ENCODE assay signal across 17 cellular contexts in genomic region chr15:51181221-51181620, GRCh38.
DNase-seq lines count a peak whose midpoint lies in the region; ATAC-seq and TF ChIP-seq lines count a peak whose summit lies in the region.
"Had no signal": no experiment of that assay in that cellular context is flagged by ENCODE, and none has a peak within 500 bp of the region (broad histone marks: within the 10 kb centered on the region; RNA-seq: fewer than 3 reads in every experiment).

No MANE protein-coding gene starts in this region.

- no peak overlapping the region for H3K4me3 ChIP-seq in right cardiac atrium (ENCODE audit: low read length)
- H3K4me3 ChIP-seq in left ventricle myocardium inferior, result no peak overlapping the region
- H3K4me3 ChIP-seq in neuronal stem cell (ENCODE audit: low read length in 2 of 2), result no peak overlapping the region
- no peak overlapping the region for H3K4me3 ChIP-seq in psoas muscle
- H3K4me3 ChIP-seq: A549; BLaER1 treated with 17β-estradiol and CSF1 and Interleukin-3, amounts not matched to agents 10 nM and 100 nM had no signal

- peak overlapping the region; percentile 17 for H3K23ac ChIP-seq in neuronal stem cell (ENCODE audit: low read depth, low read length, poor library complexity)

- H3K9me3 ChIP-seq in right cardiac atrium (ENCODE audit: control insufficient read depth, low read length) (no peaks in the 10 kb centered on the region), left ventricle myocardium inferior (replicated peaks) (no peaks in the 10 kb centered on the region), neuronal stem cell (replicated peaks in 1 of 2; ENCODE audit: control insufficient read depth in 2 of 2, insufficient read depth in 1 of 2, low read depth in 1 of 2, low read length in 2 of 2) (no peaks in the 10 kb centered on the region), psoas muscle (no peaks in the 10 kb centered on the region)
- H3K9me3 ChIP-seq: A549; BLaER1 treated with 17β-estradiol and CSF1 and Interleukin-3, amounts not matched to agents 10 nM and 100 nM; Caco-2 had no signal

- intact Hi-C loops in right cardiac atrium (cut with DNase I), result no loop called here
- intact Hi-C loops in left ventricle myocardium inferior (cut with micrococcal nuclease), result no loop called here
- intact Hi-C loops in psoas muscle (cut with DNase I), result no loop called here

- 72% methylated on average over 3 of the region's 3 CpGs for WGBS in right cardiac atrium
- no CpG with 5 or more reads among the region's 3 CpGs for WGBS in neuronal stem cell (ENCODE audit: extremely low coverage in 2 of 2, insufficient read length in 2 of 2, insufficient replicate concordance in 1 of 2), 2 donors
- WGBS in psoas muscle, 3 donors, result 63 to 72% (median 65%) methylated on average over 3 of the region's 3 CpGs

- ATAC-seq in right cardiac atrium (no peak), psoas muscle (no peak), HG03025 (IDR thresholded peaks at IDR 0.05; ENCODE audit: low FRiP score, unreplicated experiment) (no peak)
- ATAC-seq: A549; CD8-positive, alpha-beta T cell had no signal

- no peak overlapping the region for H2AFZ ChIP-seq in neuronal stem cell (ENCODE audit: low read length)

- H3K4me2 ChIP-seq in neuronal stem cell (ENCODE audit: insufficient read depth, low read length, poor library complexity, severe bottlenecking), result no peak overlapping the region
- H3K4me2 ChIP-seq: A549; BLaER1 treated with 17β-estradiol and CSF1 and Interleukin-3, amounts not matched to agents 10 nM and 100 nM had no signal

- H3K9ac ChIP-seq in neuronal stem cell (ENCODE audit: low read depth, low read length, poor library complexity), result no peak overlapping the region
- H3K9ac ChIP-seq: BLaER1 treated with 17β-estradiol and CSF1 and Interleukin-3, amounts not matched to agents 10 nM and 100 nM had no signal

- H3K14ac ChIP-seq in neuronal stem cell (ENCODE audit: low read length), result no peak overlapping the region

- no peak overlapping the region for H2BK5ac ChIP-seq in neuronal stem cell (ENCODE audit: low read length)

- H3K79me1 ChIP-seq in neuronal stem cell (ENCODE audit: low read depth, low read length), result no peaks in the 10 kb centered on the region

- peak in 2 of 3 donors; percentile 68 to 76 for DNase-seq in right cardiac atrium
- no peak for DNase-seq in left ventricle myocardium inferior
- DNase-seq in neuronal stem cell (ENCODE audit: low spot score), result no peak
- peak; percentile 19 for DNase-seq in ureter (ENCODE audit: low spot score)
- no peak for DNase-seq in psoas muscle
- DNase-seq: AML-193; Caco-2; Calu3; CD4-positive, alpha-beta T cell; CD8-positive, alpha-beta T cell; DMS79 treated with DMSO at 0.1 percent for 48 hours; GF-D8 had no signal

- H3K18ac ChIP-seq in neuronal stem cell (ENCODE audit: low read length), result no peak overlapping the region

- TF ChIP-seq CTCF in left ventricle myocardium inferior (IDR thresholded peaks at IDR 0.05; ENCODE audit: borderline replicate concordance) (no peak), psoas muscle (IDR thresholded peaks at IDR 0.05) (no peak)

- H4K8ac ChIP-seq in neuronal stem cell (ENCODE audit: low read depth, low read length), result no peak overlapping the region

- H3K4me1 ChIP-seq in right cardiac atrium (ENCODE audit: control insufficient read depth, insufficient read depth, low read length) (peaks cover 4% of the 10 kb centered on the region), left ventricle myocardium inferior (peaks cover 21% of the 10 kb centered on the region), neuronal stem cell (ENCODE audit: control insufficient read depth in 2 of 2, insufficient read depth in 1 of 2, low read depth in 1 of 2, low read length in 2 of 2) (no peaks in the 10 kb centered on the region), psoas muscle (no peaks in the 10 kb centered on the region)
- H3K4me1 ChIP-seq: A549 had no signal

- H3K4ac ChIP-seq in neuronal stem cell (ENCODE audit: low read length), result no peak overlapping the region

- H2BK15ac ChIP-seq in neuronal stem cell (ENCODE audit: low read length), result no peak overlapping the region

- H3K27ac ChIP-seq in right cardiac atrium (ENCODE audit: low read length) (no peak overlapping the region), left ventricle myocardium inferior (replicated peaks) (no peak overlapping the region), neuronal stem cell (replicated peaks; ENCODE audit: low read length) (no peak overlapping the region), psoas muscle (no peak overlapping the region)
- H3K27ac ChIP-seq: 22Rv1; A549; BLaER1 treated with 17β-estradiol and CSF1 and Interleukin-3, amounts not matched to agents 10 nM and 100 nM; C4-2B had no signal

- H3K36me3 ChIP-seq in left ventricle myocardium inferior (no peaks in the 10 kb centered on the region), neuronal stem cell (replicated peaks in 1 of 2; ENCODE audit: control insufficient read depth in 2 of 2, insufficient read depth in 2 of 2, low read length in 2 of 2) (no peaks in the 10 kb centered on the region), psoas muscle (ENCODE audit: insufficient read depth in 1 of 2, low read depth in 1 of 2) (no peaks in the 10 kb centered on the region)
- H3K36me3 ChIP-seq: BLaER1 treated with 17β-estradiol and CSF1 and Interleukin-3, amounts not matched to agents 10 nM and 100 nM had no signal

- H2BK120ac ChIP-seq in neuronal stem cell (ENCODE audit: low read depth, low read length), result no peak overlapping the region

- no peak overlapping the region for H4K91ac ChIP-seq in neuronal stem cell (ENCODE audit: low read depth, low read length, poor library complexity)

- H3K27me3 ChIP-seq in right cardiac atrium (ENCODE audit: control insufficient read depth, insufficient read depth) (no peaks in the 10 kb centered on the region), left ventricle myocardium inferior (ENCODE audit: low read depth) (peaks cover 5% of the 10 kb centered on the region), neuronal stem cell (ENCODE audit: control insufficient read depth in 3 of 3, insufficient read depth in 3 of 3, low read depth in 1 of 3, low read length in 3 of 3) (peaks cover 0 to 2% (median 0%) of the 10 kb centered on the region in 3 experiments), psoas muscle (ENCODE audit: insufficient read depth in 3 of 3, low read length in 2 of 3) (no peaks in the 10 kb centered on the region)
- H3K27me3 ChIP-seq: BLaER1 treated with 17β-estradiol and CSF1 and Interleukin-3, amounts not matched to agents 10 nM and 100 nM had no signal

- no peak overlapping the region for H2AK5ac ChIP-seq in neuronal stem cell (ENCODE audit: low read depth, low read length)

- no peak overlapping the region for H2BK12ac ChIP-seq in neuronal stem cell (ENCODE audit: low read length)

Comparison
In these comparisons a context has a peak if more than half of its experiments do, and no peak if none do; other contexts are left out.
1. DNase-seq: peak in right cardiac atrium (2 of 3) and ureter (single experiment); none in left ventricle myocardium inferior (single experiment), neuronal stem cell (single experiment) and psoas muscle (0 of 2).